Comparison of ENCODE assay signal across 11 cellular contexts in the genomic region with DNA sequence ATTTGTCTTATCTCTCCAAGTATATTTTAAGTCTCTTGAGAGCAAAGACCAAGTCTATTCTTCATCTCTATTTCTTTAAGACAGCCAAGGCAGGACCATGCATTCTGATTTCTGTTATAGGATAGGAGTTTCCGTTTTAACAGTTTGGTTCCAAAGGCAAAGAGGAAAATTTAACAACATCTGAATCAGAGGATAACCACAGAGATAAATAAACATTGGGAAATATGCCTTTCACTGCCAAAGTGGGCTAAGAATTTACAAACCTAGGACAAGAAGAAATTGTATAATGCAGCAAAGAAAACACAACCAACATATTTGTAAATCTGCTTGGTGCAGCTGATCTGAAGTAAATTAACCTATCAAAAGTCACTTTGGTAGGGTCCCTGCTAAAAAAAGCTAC. TPM values are rescaled to one million over a fixed set of nuclear protein-coding genes. Genes with fewer than 3 reads are reported as not detected.
DNase-seq lines count a peak whose midpoint lies in the region; ATAC-seq and TF ChIP-seq lines count a peak whose summit lies in the region.
"Had no signal": no experiment of that assay in that cellular context is flagged by ENCODE, and none has a peak within 500 bp of the region (broad histone marks: within the 10 kb centered on the region; RNA-seq: fewer than 3 reads in every experiment).

No MANE protein-coding gene starts in this region.

- no peak overlapping the region for H3K27ac Mint-ChIP-seq in WTC11

- intact Hi-C loops in IMR-90 (cut with micrococcal nuclease) = loop anchor here (5.0 kb wide), 1 partner anchor 37 kb away; no protein-coding TSS in a partner anchor
- intact Hi-C loops in lower lobe of right lung (cut with DNase I) = no loop called here

- TF ChIP-seq POLR2A in IMR-90 (IDR thresholded peaks at IDR 0.05; ENCODE audit: low read depth, low read length) = no peak

- H3K56ac ChIP-seq in IMR-90 (ENCODE audit: extremely low read depth, insufficient read depth, low read length) = no peak overlapping the region

- H3K4ac ChIP-seq in IMR-90 (ENCODE audit: low read depth, low read length) = no peak overlapping the region

- H3K23ac ChIP-seq in IMR-90 (ENCODE audit: low read depth, low read length) = no peak overlapping the region

- H2BK20ac ChIP-seq in IMR-90 (ENCODE audit: low read depth, low read length) = no peak overlapping the region

- dilution Hi-C loops in IMR-90 (cut with HindIII; ENCODE audit: low sequenced_read_pairs, unreplicated experiment) = no loop called here

- H3K79me1 ChIP-seq in IMR-90 (ENCODE audit: low read depth in 1 of 2, low read length in 2 of 2) = peaks cover 41 to 80% of the 10 kb centered on the region in 2 experiments

- no peaks in the 10 kb centered on the region for H3K36me3 ChIP-seq in IMR-90 (ENCODE audit: control insufficient read depth, insufficient read depth, low read length)
- H3K36me3 ChIP-seq in brain microvascular endothelial cell (replicated peaks) = no peaks in the 10 kb centered on the region
- no peaks in the 10 kb centered on the region for H3K36me3 ChIP-seq in lower lobe of right lung
- H3K36me3 ChIP-seq in effector memory CD4-positive, alpha-beta T cell (ENCODE audit: control insufficient read depth, insufficient read depth, low read length) = no peaks in the 10 kb centered on the region
- H3K36me3 ChIP-seq: upper lobe of right lung had no signal

- POLR2A ChIA-PET in IMR-90 (lab: Charles Lee; ENCODE audit: unreplicated experiment) (no interaction called here), WTC11 (lab: Charles Lee) (no interaction called here)

- no peak overlapping the region for H2AK9ac ChIP-seq in IMR-90 (replicated peaks; ENCODE audit: low read depth, low read length, poor library complexity)

- no peaks in the 10 kb centered on the region for H3K36me3 Mint-ChIP-seq in WTC11

- peak overlapping the region; percentile 80 for H3K27ac ChIP-seq in C4-2B
- peak overlapping the region; percentile 69; the same call in 1 of the 2 replicates for H3K27ac ChIP-seq in IMR-90 (ENCODE audit: insufficient read depth, low read length)
- H3K27ac ChIP-seq in brain microvascular endothelial cell = no peak overlapping the region
- peak overlapping the region; percentile 37 for H3K27ac ChIP-seq in lower lobe of right lung
- no peak overlapping the region for H3K27ac ChIP-seq in effector memory CD4-positive, alpha-beta T cell (ENCODE audit: insufficient read depth, low read length, poor library complexity, severe bottlenecking)
- H3K27ac ChIP-seq: upper lobe of right lung had no signal

- ATAC-seq in IMR-90 (ENCODE audit: low read depth) = peak; percentile 78
- ATAC-seq in lower lobe of right lung = no peak
- ATAC-seq in WTC11 = no peak
- no peak for ATAC-seq in HG02763 (IDR thresholded peaks at IDR 0.05; ENCODE audit: unreplicated experiment)
- no peak for ATAC-seq in HG02798 (IDR thresholded peaks at IDR 0.05; ENCODE audit: poor library complexity, unreplicated experiment)
- ATAC-seq: upper lobe of right lung had no signal

- peak; percentile 12; the same call in 1 of the 2 replicates for TF ChIP-seq RAD21 in IMR-90 (IDR thresholded peaks at IDR 0.05; ENCODE audit: low read length)

- H4K5ac ChIP-seq in IMR-90 (ENCODE audit: low read depth, low read length) = no peak overlapping the region

- no peak overlapping the region for H4K91ac ChIP-seq in IMR-90 (ENCODE audit: insufficient read depth, low read depth, low read length)

- no peaks in the 10 kb centered on the region for H3K9me3 Mint-ChIP-seq in WTC11

- H3K14ac ChIP-seq in IMR-90 (replicated peaks; ENCODE audit: low read depth, low read length) = no peak overlapping the region

- H3K4me3 ChIP-seq in IMR-90 (ENCODE audit: insufficient read depth, low read depth, low read length) (no peak overlapping the region), brain microvascular endothelial cell (ENCODE audit: low read depth, low read length) (no peak overlapping the region), lower lobe of right lung (no peak overlapping the region)
- H3K4me3 ChIP-seq in effector memory CD4-positive, alpha-beta T cell (ENCODE audit: insufficient read depth, low read depth, low read length, poor library complexity, severe bottlenecking) = no peak overlapping the region
- H3K4me3 ChIP-seq: smooth muscle cell, upper lobe of right lung had no signal

- H3K9me3 ChIP-seq in IMR-90 (ENCODE audit: control insufficient read depth, insufficient read depth, low read length) (peaks cover 3% of the 10 kb centered on the region; the same call in 1 of the 2 replicates), lower lobe of right lung (no peaks in the 10 kb centered on the region)
- H3K9me3 ChIP-seq in effector memory CD4-positive, alpha-beta T cell (ENCODE audit: control insufficient read depth, low read length) = no peaks in the 10 kb centered on the region
- H3K9me3 ChIP-seq: upper lobe of right lung had no signal

- peaks cover 71% of the 10 kb centered on the region for H4K20me1 ChIP-seq in IMR-90 (ENCODE audit: insufficient read depth, low read length)

- no peak overlapping the region for H2BK15ac ChIP-seq in IMR-90 (ENCODE audit: low read depth, low read length)

- peak; percentile 85 for DNase-seq in IMR-90
- peak; percentile 39 for DNase-seq in brain microvascular endothelial cell
- DNase-seq in lower lobe of right lung = no peak
- no peak for DNase-seq in WTC11 (ENCODE audit: low spot score)
- no peak for DNase-seq in effector memory CD4-positive, alpha-beta T cell
- DNase-seq: NCI-H2171, upper lobe of right lung had no signal

- CTCF ChIA-PET in IMR-90 (lab: Yijun Ruan, JAX) = no interaction called here
- CTCF ChIA-PET in WTC11 (lab: Charles Lee) = interaction anchor here (0.6 to 1.5 kb wide), 2 partner anchors 67 to 1046 kb away, joined by 4 to 5 read pairs; no protein-coding TSS in a partner anchor

- 0 out of 2 replicates have a peak overlapping the region, but pooled peaks have one; percentile 15 for H3K9ac ChIP-seq in IMR-90 (ENCODE audit: low read depth, low read length)

- no peak overlapping the region for H2AK5ac ChIP-seq in IMR-90 (ENCODE audit: low read depth, low read length)

- H3K27me3 ChIP-seq in IMR-90 (ENCODE audit: control insufficient read depth, insufficient read depth, low read length) = no peaks in the 10 kb centered on the region
- no peaks in the 10 kb centered on the region for H3K27me3 ChIP-seq in brain microvascular endothelial cell (replicated peaks)
- H3K27me3 ChIP-seq in lower lobe of right lung (ENCODE audit: low read depth) = no peaks in the 10 kb centered on the region
- H3K27me3 ChIP-seq in effector memory CD4-positive, alpha-beta T cell (replicated peaks; ENCODE audit: control insufficient read depth, insufficient read depth, low read length, poor library complexity, severe bottlenecking) = no peaks in the 10 kb centered on the region
- H3K27me3 ChIP-seq: upper lobe of right lung had no signal

- H3K18ac ChIP-seq in IMR-90 (ENCODE audit: low read depth, low read length) = no peak overlapping the region

- H4K8ac ChIP-seq in IMR-90 (ENCODE audit: low read depth in 2 of 2, low read length in 2 of 2) = no peak overlapping the region

- no peaks in the 10 kb centered on the region for H3K27me3 Mint-ChIP-seq in WTC11 (ENCODE audit: low read depth)

- no peak overlapping the region for H2AFZ ChIP-seq in IMR-90 (replicated peaks; ENCODE audit: low read length, poor library complexity)

- BruUV-seq in IMR-90 (replicated peaks; lab: Mats Ljungman, UMichigan) = no TSS peak

- H3K4me3 Mint-ChIP-seq in WTC11 = no peak overlapping the region

- H3K4me1 ChIP-seq in IMR-90 (ENCODE audit: control insufficient read depth, insufficient read depth, low read length) (peaks cover 13% of the 10 kb centered on the region), lower lobe of right lung (peaks cover 41% of the 10 kb centered on the region)
- H3K4me1 ChIP-seq in effector memory CD4-positive, alpha-beta T cell (ENCODE audit: control insufficient read depth, insufficient read depth, low read length, poor library complexity, severe bottlenecking) = no peaks in the 10 kb centered on the region

- WGBS in IMR-90 (ENCODE audit: extremely low coverage in 2 of 2, insufficient read length in 1 of 2), 2 experiments = no CpG with 5 or more reads among the region's 1 CpG

- peak overlapping the region; percentile 44 for H3K4me2 ChIP-seq in IMR-90 (ENCODE audit: low read depth, low read length)
- H3K4me2 ChIP-seq: smooth muscle cell had no signal

- no peak for TF ChIP-seq CTCF in C4-2B (conservative IDR thresholded peaks at IDR 0.05)
- TF ChIP-seq CTCF in IMR-90 (conservative IDR thresholded peaks at IDR 0.05; ENCODE audit: low read depth, low read length) = no peak
- TF ChIP-seq CTCF in brain microvascular endothelial cell (IDR thresholded peaks at IDR 0.05; ENCODE audit: low read depth, low read length, missing control alignments) = no peak
- no peak for TF ChIP-seq CTCF in lower lobe of right lung (IDR thresholded peaks at IDR 0.05)
- no peak for TF ChIP-seq CTCF in WTC11 (IDR thresholded peaks at IDR 0.05)

- in situ Hi-C loops in IMR-90 (cut with MboI; ENCODE audit: low sequenced_read_pairs) = no loop called here
- in situ Hi-C loops in brain microvascular endothelial cell (cut with HindIII; ENCODE audit: low pct_ligation_motif_present, low sequenced_read_pairs) = no loop called here

- no peak overlapping the region for H2BK120ac ChIP-seq in IMR-90 (ENCODE audit: low read depth, low read length)

- H3K9me1 ChIP-seq in IMR-90 (ENCODE audit: insufficient read depth, low read length) = peaks cover 3% of the 10 kb centered on the region; the same call in 1 of the 2 replicates

- no peak overlapping the region for H2BK5ac ChIP-seq in IMR-90 (ENCODE audit: low read depth, low read length, poor library complexity, severe bottlenecking)

- H3K4me1 Mint-ChIP-seq in WTC11 = peaks cover 43% of the 10 kb centered on the region

TF ChIP-seq in IMR-90, 13 proteins besides CTCF, POLR2A, EP300 and RAD21 (continues in another document):
- no peak; the same call in 1 of the 2 replicates for TF ChIP-seq RFX5 (IDR thresholded peaks at IDR 0.05; ENCODE audit: low read depth, low read length)
- TF ChIP-seq MAFK (IDR thresholded peaks at IDR 0.05; ENCODE audit: low read depth, low read length) = no peak
- no peak for TF ChIP-seq SMC3 (IDR thresholded peaks at IDR 0.05; ENCODE audit: low read depth, low read length)
- no peak for TF ChIP-seq MAZ (IDR thresholded peaks at IDR 0.05; ENCODE audit: borderline replicate concordance, low read depth, low read length)

RNA-seq across cellular contexts. Expression of a gene that starts 37.7 kb away (rescaled TPM):
- total RNA-seq in IMR-90 (2012; rRNA removed) (46.8 and 48.6 TPM in 2 replicates), lower lobe of right lung (68.9 TPM), WTC11 (2021) (91.7 to 103 TPM (median 96.1 TPM) in 3 replicates)
- polyA plus RNA-seq in IMR-90 (2012; rRNA removed) = 16.2 and 16.8 TPM in 2 replicates
- 3.5 and 6.9 TPM in 2 replicates for polyA plus RNA-seq in IMR-90 (2012; cell fraction: cytosol; rRNA removed)
- polyA plus RNA-seq in IMR-90 (2012; cell fraction: nucleus; rRNA removed; ENCODE audit: low replicate concordance) = 4.3 and 25.1 TPM in 2 replicates

Comparison
In these comparisons a context has a peak if more than half of its experiments do, and no peak if none do; other contexts are left out.
1. H3K27ac ChIP-seq: peak in C4-2B (single experiment), IMR-90 (single experiment) and lower lobe of right lung (single experiment); none in brain microvascular endothelial cell (single experiment) and effector memory CD4-positive, alpha-beta T cell (single experiment).
2. DNase-seq: peak in IMR-90 (single experiment) and brain microvascular endothelial cell (single experiment); none in lower lobe of right lung (single experiment), WTC11 (single experiment) and effector memory CD4-positive, alpha-beta T cell (0 of 3).